ENCODE assay signal across 7 cellular contexts in genomic region chr5:59760798-59761348, GRCh38.
DNase-seq lines count a peak whose midpoint lies in the region; ATAC-seq and TF ChIP-seq lines count a peak whose summit lies in the region.

No MANE protein-coding gene starts in this region.

- no peaks in the 10 kb centered on the region for H3K9me3 ChIP-seq in mesenchymal stem cell (ENCODE audit: control insufficient read depth, low read length)

- DNase-seq in mesenchymal stem cell (peak; percentile 92), NCI-H2196 (lab: John Stamatoyannopoulos, UW; ENCODE audit: unreplicated experiment) (no peak), NCI-H1048 (lab: John Stamatoyannopoulos, UW) (no peak), HUDEP-2 (lab: John Stamatoyannopoulos, UW; ENCODE audit: unreplicated experiment in 76 of 76) (no peak)

- no peak overlapping the region for H2BK120ac ChIP-seq in mesenchymal stem cell (ENCODE audit: low read depth, low read length)

- peaks cover 5% of the 10 kb centered on the region for H3K79me1 ChIP-seq in mesenchymal stem cell (replicated peaks; ENCODE audit: low read length, poor library complexity, severe bottlenecking)

- H2BK12ac ChIP-seq in mesenchymal stem cell (ENCODE audit: low read length in 2 of 2) = no peak overlapping the region

- H3K4me3 ChIP-seq in mesenchymal stem cell (ENCODE audit: insufficient read depth in 1 of 2, low read depth in 1 of 2, low read length in 2 of 2) = no peak overlapping the region

- no peak overlapping the region for H3K23ac ChIP-seq in mesenchymal stem cell (ENCODE audit: low read length in 2 of 2)

- H3K18ac ChIP-seq in mesenchymal stem cell (ENCODE audit: low read depth in 1 of 2, low read length in 2 of 2) = no peak overlapping the region

- peaks cover 2% of the 10 kb centered on the region for H3K4me1 ChIP-seq in mesenchymal stem cell (ENCODE audit: control insufficient read depth, insufficient read depth, low read depth, low read length)

- no peak for TF ChIP-seq CTCF in VCaP (conservative IDR thresholded peaks at IDR 0.05)

- H3K27ac ChIP-seq in VCaP = 0 out of 2 replicates have a peak overlapping the region, but pooled peaks have one; percentile 3
- H3K27ac ChIP-seq in mesenchymal stem cell (ENCODE audit: low read length, poor library complexity, severe bottlenecking) = no peak overlapping the region

- TF ChIP-seq POLR2A in GM18505 (IDR thresholded peaks at IDR 0.05; ENCODE audit: borderline replicate concordance, extremely low read depth, insufficient read depth, insufficient read length) = no peak

- WGBS in mesenchymal stem cell = no CpG with 5 or more reads among the region's 2 CpGs

- H3K4ac ChIP-seq in mesenchymal stem cell (ENCODE audit: low read depth in 1 of 2, low read length in 2 of 2) = no peak overlapping the region

- ATAC-seq in GM18505 (IDR thresholded peaks at IDR 0.05; ENCODE audit: unreplicated experiment) (peak; percentile 88), HG03025 (IDR thresholded peaks at IDR 0.05; ENCODE audit: low FRiP score, unreplicated experiment) (peak; percentile 70)

- no peaks in the 10 kb centered on the region for H3K36me3 ChIP-seq in mesenchymal stem cell (ENCODE audit: control insufficient read depth in 1 of 2, insufficient read depth in 2 of 2, low read depth in 1 of 2, low read length in 2 of 2)

- H3K27me3 ChIP-seq in mesenchymal stem cell (ENCODE audit: control insufficient read depth in 1 of 2, insufficient read depth in 1 of 2, low read length in 2 of 2) = peaks cover 0 to 11% of the 10 kb centered on the region in 2 experiments

- no peak overlapping the region for H4K91ac ChIP-seq in mesenchymal stem cell (ENCODE audit: low read length)

- no peak overlapping the region for H2AFZ ChIP-seq in mesenchymal stem cell (ENCODE audit: low read depth, low read length)

- no peak overlapping the region for H3K14ac ChIP-seq in mesenchymal stem cell (ENCODE audit: low read length in 2 of 2)

- H2AK5ac ChIP-seq in mesenchymal stem cell (ENCODE audit: low read length, severe bottlenecking) = no peak overlapping the region

- no peak overlapping the region for H3K4me2 ChIP-seq in mesenchymal stem cell (ENCODE audit: low read length, poor library complexity, severe bottlenecking)

- H2BK5ac ChIP-seq in mesenchymal stem cell (ENCODE audit: low read depth, low read length, poor library complexity, severe bottlenecking) = no peak overlapping the region

- no peak overlapping the region for H4K8ac ChIP-seq in mesenchymal stem cell (ENCODE audit: low read length)

- no peak overlapping the region for H2BK15ac ChIP-seq in mesenchymal stem cell (ENCODE audit: low read depth, poor library complexity, severe bottlenecking)

- H3K9ac ChIP-seq in mesenchymal stem cell (ENCODE audit: low read length) = no peak overlapping the region
